ENCODE assay signal across 1 cellular context in genomic region chr10:93680414-93681047, GRCh38.
TF ChIP-seq lines count a peak whose summit lies in the region.

No MANE protein-coding gene starts in this region.

TF ChIP-seq in HepG2, 621 proteins besides CTCF, POLR2A, EP300 and RAD21 (continued from another document):
- no peak for TF ChIP-seq PBX2 (CRISPR knock-in tag; IDR thresholded peaks at IDR 0.05)
- TF ChIP-seq SKI (IDR thresholded peaks at IDR 0.05; ENCODE audit: partially characterized antibody) = no peak
- TF ChIP-seq ARID5B (CRISPR knock-in tag; IDR thresholded peaks at IDR 0.05) = no peak
- TF ChIP-seq STAG1 (CRISPR knock-in tag; IDR thresholded peaks at IDR 0.05) = peak; percentile 82
- TF ChIP-seq ZSCAN22 (CRISPR knock-in tag; IDR thresholded peaks at IDR 0.05) = no peak
- no peak for TF ChIP-seq MXD1 (CRISPR knock-in tag; IDR thresholded peaks at IDR 0.05)
